9 cellular contexts compared by ENCODE assay signal in the genomic region with DNA sequence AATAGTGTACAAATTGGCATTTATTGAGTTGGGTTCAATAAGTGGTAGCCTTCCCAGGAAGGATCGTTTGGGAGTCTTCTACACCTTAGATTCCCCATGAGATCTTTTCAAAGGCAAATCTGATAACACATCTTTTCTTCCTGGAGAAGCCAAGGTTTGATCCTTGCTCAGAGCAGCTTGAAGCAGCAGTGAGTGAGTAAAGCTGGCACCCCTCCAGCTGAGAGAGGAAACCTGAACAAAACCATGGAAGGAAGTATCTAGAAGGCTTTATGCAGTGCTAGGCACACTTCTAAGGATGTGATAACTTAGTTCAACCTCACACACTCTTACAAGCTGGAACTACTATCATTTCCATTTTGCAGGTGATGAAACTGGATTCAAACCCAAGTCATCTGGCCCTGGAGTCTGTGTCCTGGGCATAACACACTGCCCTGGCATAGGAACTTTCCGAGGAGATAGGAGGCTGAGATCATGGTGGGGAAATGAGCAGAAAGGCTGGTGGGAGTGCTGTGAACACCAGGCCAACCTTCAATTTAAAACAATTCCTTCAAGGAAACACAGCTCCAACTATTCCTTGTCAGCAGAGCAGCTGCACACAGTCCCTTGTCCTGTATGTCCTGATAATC.
DNase-seq lines count a peak whose midpoint lies in the region; ATAC-seq, FAIRE-seq and TF ChIP-seq lines count a peak whose summit lies in the region.
"Had no signal": no experiment of that assay in that cellular context is flagged by ENCODE, and none has a peak within 500 bp of the region (broad histone marks: within the 10 kb centered on the region; RNA-seq: fewer than 3 reads in every experiment).

No MANE protein-coding gene starts in this region.

- peaks cover 46% of the 10 kb centered on the region for H3K27me3 Mint-ChIP-seq in activated T-cell treated with anti-CD3 and anti-CD28 coated beads, Interleukin-2, amount 50 U/mL, for 24 hours
- H3K27me3 Mint-ChIP-seq in MCF 10A (ENCODE audit: insufficient read depth, unreplicated experiment) (no peaks in the 10 kb centered on the region), type B pancreatic cell (peaks cover 60% of the 10 kb centered on the region)

- no peaks in the 10 kb centered on the region for H3K9me3 Mint-ChIP-seq in activated T-cell treated with anti-CD3 and anti-CD28 coated beads, Interleukin-2, amount 50 U/mL, for 24 hours
- no peaks in the 10 kb centered on the region for H3K9me3 Mint-ChIP-seq in MCF 10A (ENCODE audit: unreplicated experiment)
- H3K9me3 Mint-ChIP-seq in type B pancreatic cell, result no peaks in the 10 kb centered on the region

- intact Hi-C loops in MCF 10A (cut with micrococcal nuclease) (no loop called here), HepG2 (cut with micrococcal nuclease; ENCODE audit: unreplicated experiment) (no loop called here)

- no peak overlapping the region for H2AFZ ChIP-seq in HepG2 (ENCODE audit: low read length)

- H3K4me3 Mint-ChIP-seq in activated T-cell treated with anti-CD3 and anti-CD28 coated beads, Interleukin-2, amount 50 U/mL, for 24 hours, result peak overlapping the region; percentile 3
- H3K4me3 Mint-ChIP-seq in MCF 10A (ENCODE audit: unreplicated experiment), result no peak overlapping the region
- peak overlapping the region; percentile 90 for H3K4me3 Mint-ChIP-seq in type B pancreatic cell

- peaks cover 16% of the 10 kb centered on the region; the same call in 1 of the 2 replicates for H3K4me1 ChIP-seq in HepG2 (ENCODE audit: insufficient read depth, low read length)

- TF ChIP-seq EP300 in HepG2 (IDR thresholded peaks at IDR 0.05; ENCODE audit: low read depth in 2 of 2, low read length in 2 of 2) (no peak), HepG2 (CRISPR knock-in tag; IDR thresholded peaks at IDR 0.05; ENCODE audit: borderline replicate concordance) (no peak)

- 21% methylated on average over 2 of the region's 2 CpGs for WGBS in HepG2 (ENCODE audit: low lambda C conversion rate)

- H3K36me3 ChIP-seq in HepG2 (replicated peaks in 1 of 2; ENCODE audit: control insufficient read depth in 1 of 2, insufficient read depth in 2 of 2, low read length in 2 of 2), result no peaks in the 10 kb centered on the region

- no peak overlapping the region for H3K27ac ChIP-seq in HepG2 (ENCODE audit: extremely low read length, insufficient read depth, low read length)
- H3K27ac ChIP-seq: C4-2B had no signal

- no peak for TF ChIP-seq CTCF in MCF 10A (IDR thresholded peaks at IDR 0.05; ENCODE audit: unreplicated experiment)
- no peak for TF ChIP-seq CTCF in HepG2 (CRISPR knock-in tag; IDR thresholded peaks at IDR 0.05)
- no peak for TF ChIP-seq CTCF in type B pancreatic cell (conservative IDR thresholded peaks at IDR 0.05)

- peaks cover 0 to 37% of the 10 kb centered on the region in 2 experiments; a peak in 1 of 5 replicates for H3K27me3 ChIP-seq in HepG2 (ENCODE audit: control insufficient read depth in 1 of 2, insufficient read depth in 2 of 2, low read length in 2 of 2)

- no peak for TF ChIP-seq POLR2A in HepG2 (IDR thresholded peaks at IDR 0.05; ENCODE audit: insufficient read depth in 1 of 2, low read depth in 2 of 2, low read length in 2 of 2)

- POLR2A ChIA-PET in MCF 10A (lab: Yijun Ruan, JAX) (interaction anchor here (0.7 to 1.4 kb wide), 4 partner anchors 18 to 122 kb away, joined by 3 read pairs; no protein-coding TSS in a partner anchor), HepG2 (lab: Yijun Ruan, JAX) (no interaction called here), HEK293T (lab: Yijun Ruan, JAX) (interaction anchor here (1.1 to 2.9 kb wide), 7 partner anchors 9 to 216 kb away, joined by 3 to 15 read pairs (median 7); partner anchors contain the start of gene GATA6)

- H3K79me2 ChIP-seq in HepG2 (ENCODE audit: insufficient read depth, low read length), result no peaks in the 10 kb centered on the region

- no peak overlapping the region for H3K4me3 ChIP-seq in HepG2 (replicated peaks in 1 of 3; ENCODE audit: insufficient read depth in 1 of 3, low read depth in 2 of 3, low read length in 3 of 3)

- CTCF ChIA-PET in MCF 10A (lab: Yijun Ruan, JAX) (no interaction called here), HepG2 (lab: Yijun Ruan, JAX; ENCODE audit: low intra/inter-chr PET ratio, low total read pairs) (no interaction called here), HEK293T (lab: Yijun Ruan, JAX) (interaction anchor here (0.8 kb wide), 2 partner anchors 13 to 15 kb away, joined by 3 to 5 read pairs; no protein-coding TSS in a partner anchor)

- peak overlapping the region; percentile 65 for H3K27ac Mint-ChIP-seq in activated T-cell treated with anti-CD3 and anti-CD28 coated beads, Interleukin-2, amount 50 U/mL, for 24 hours
- H3K27ac Mint-ChIP-seq in MCF 10A (ENCODE audit: low read depth, unreplicated experiment) (no peak overlapping the region), type B pancreatic cell (peak overlapping the region; percentile 86)

- H3K4me1 Mint-ChIP-seq in activated T-cell treated with anti-CD3 and anti-CD28 coated beads, Interleukin-2, amount 50 U/mL, for 24 hours (ENCODE audit: low read depth), result peaks cover 59% of the 10 kb centered on the region
- peaks cover 19% of the 10 kb centered on the region for H3K4me1 Mint-ChIP-seq in MCF 10A (ENCODE audit: insufficient read depth, unreplicated experiment)
- H3K4me1 Mint-ChIP-seq in type B pancreatic cell (ENCODE audit: unreplicated experiment), result peaks cover 49% of the 10 kb centered on the region

- FAIRE-seq in HepG2 (lab: Jason Lieb, UNC), result no peak

- H3K9me3 ChIP-seq in HepG2 (ENCODE audit: low read length), result no peaks in the 10 kb centered on the region

- H3K4me2 ChIP-seq in HepG2 (ENCODE audit: low read depth, low read length), result peak overlapping the region; percentile 44

- no peak for TF ChIP-seq RAD21 in HepG2 (CRISPR knock-in tag; IDR thresholded peaks at IDR 0.05)

- no TSS peak for BruUV-seq in MCF 10A (replicated peaks; lab: Mats Ljungman, UMichigan)
- no TSS peak for BruUV-seq in HepG2 (replicated peaks; lab: Mats Ljungman, UMichigan)

- ATAC-seq in HepG2 (no peak), HG03354 (IDR thresholded peaks at IDR 0.05; ENCODE audit: poor library complexity, severe bottlenecking, unreplicated experiment) (no peak)

- H3K36me3 Mint-ChIP-seq in activated T-cell treated with anti-CD3 and anti-CD28 coated beads, Interleukin-2, amount 50 U/mL, for 24 hours (ENCODE audit: low read depth), result no peaks in the 10 kb centered on the region
- no peaks in the 10 kb centered on the region for H3K36me3 Mint-ChIP-seq in MCF 10A (ENCODE audit: insufficient read depth, unreplicated experiment)
- H3K36me3 Mint-ChIP-seq in type B pancreatic cell, result no peaks in the 10 kb centered on the region

- no peak overlapping the region for H3K9ac ChIP-seq in HepG2 (ENCODE audit: insufficient read depth, low read depth, low read length)

- no peak for DNase-seq in activated T-cell treated with anti-CD3 and anti-CD28 coated beads, Interleukin-2, amount 50 U/mL, for 24 hours
- DNase-seq in activated T-cell treated with anti-CD3 and anti-CD28 coated beads for 4 hours (no peak), MCF 10A (ENCODE audit: unreplicated experiment) (peak; percentile 68), HepG2 (ENCODE audit: low spot score) (no peak), type B pancreatic cell (ENCODE audit: extremely low spot score, unreplicated experiment) (no peak), HEK293T (ENCODE audit: extremely low spot score) (no peak), NCI-H1417 (lab: John Stamatoyannopoulos, UW) (no peak)

- no peaks in the 10 kb centered on the region for H4K20me1 ChIP-seq in HepG2 (ENCODE audit: insufficient read depth, low read length)

- in situ Hi-C loops in HepG2 (cut with HindIII; ENCODE audit: extremely low pct_ligation_motif_present, low pct_unique_long_range_greater_than_20kb), result no loop called here

TF ChIP-seq in HepG2, 621 proteins besides CTCF, POLR2A, EP300 and RAD21 (continues in another document):
- TF ChIP-seq HIVEP1 (CRISPR knock-in tag; IDR thresholded peaks at IDR 0.05) (no peak), ATF5 (CRISPR knock-in tag; IDR thresholded peaks at IDR 0.05; ENCODE audit: low read depth) (no peak), GPBP1L1 (CRISPR knock-in tag; IDR thresholded peaks at IDR 0.05) (no peak), ZNF567 (CRISPR knock-in tag; IDR thresholded peaks at IDR 0.05; ENCODE audit: borderline replicate concordance) (no peak)

TF ChIP-seq in HEK293T, 16 proteins besides CTCF, POLR2A, EP300 and RAD21:
- TF ChIP-seq L3MBTL2 (conservative IDR thresholded peaks at IDR 0.05) (no peak), SP1 (IDR thresholded peaks at IDR 0.05) (no peak), CTBP1 (IDR thresholded peaks at IDR 0.05; ENCODE audit: borderline replicate concordance) (no peak)
TF ChIP-seq in HEK293T: peak in this region for 0.
